20 cellular contexts compared by ENCODE assay signal in genomic region chr1:97084566-97084965, GRCh38.
"Had no signal": no experiment of that assay in that cellular context is flagged by ENCODE, and none has a peak within 500 bp of the region (broad histone marks: within the 10 kb centered on the region; RNA-seq: fewer than 3 reads in every experiment).

No MANE protein-coding gene starts in this region.

- H3K9ac ChIP-seq: parathyroid adenoma had no signal

- H3K36me3 ChIP-seq: brain microvascular endothelial cell, colonic mucosa, thoracic aorta, upper lobe of left lung had no signal

- ATAC-seq: activated CD8-positive, alpha-beta T cell treated with anti-CD3 and anti-CD28 coated beads for 36 hours; left cardiac atrium; natural killer cell; sciatic nerve; stimulated activated effector memory CD8-positive, alpha-beta T cell treated with anti-CD3 and anti-CD28 coated beads, Interleukin-12 subunit alpha, Interleukin-12 subunit beta, amount 100 ng/mL, for 72 hours had no signal

- H3K79me2 ChIP-seq: parathyroid adenoma had no signal

- H3K4me1 ChIP-seq: colonic mucosa, parathyroid adenoma, upper lobe of left lung had no signal

- H3K27me3 ChIP-seq: brain microvascular endothelial cell, colonic mucosa, upper lobe of left lung had no signal

- H3K27ac ChIP-seq: brain microvascular endothelial cell, colonic mucosa, parathyroid adenoma, thoracic aorta, upper lobe of left lung had no signal

- H3K4me3 ChIP-seq: colonic mucosa, thoracic aorta, upper lobe of left lung had no signal

- H3K9me3 ChIP-seq: colonic mucosa, thoracic aorta, upper lobe of left lung had no signal

- DNase-seq: activated B cell treated with CpG ODN at 0.5 μM for 24 hours; activated CD4-positive, alpha-beta T cell treated with anti-CD3 and anti-CD28 coated beads for 48 hours; activated CD8-positive, alpha-beta T cell treated with anti-CD3 and anti-CD28 coated beads for 36 hours; activated naive CD4-positive, alpha-beta T cell treated with Interleukin-2 at 50 U/mL for 16 hours; activated naive CD8-positive, alpha-beta T cell treated with anti-CD3 and anti-CD28 coated beads, Interleukin-2, amount 10 ng/mL, durations not matched to agents 7 days and 5 days; activated T-cell treated with anti-CD3 and anti-CD28 coated beads, Interleukin-2, amount 50 U/mL, for 1 hour; anterior cingulate cortex; brain microvascular endothelial cell; central memory CD4-positive, alpha-beta T cell; colonic mucosa; erythroblast; left cardiac atrium; natural killer cell; stimulated activated CD4-positive, alpha-beta T cell treated with anti-CD3 and anti-CD28 coated beads, Interleukin-4, amount 100 ng/mL, for 24 hours; SW 1271; upper lobe of left lung had no signal

- H2AFZ ChIP-seq: parathyroid adenoma had no signal
